ENCODE assay signal across 6 cellular contexts in genomic region chr2:153110477-153110876, GRCh38.
"Had no signal": no experiment of that assay in that cellular context is flagged by ENCODE, and none has a peak within 500 bp of the region (broad histone marks: within the 10 kb centered on the region; RNA-seq: fewer than 3 reads in every experiment).

No MANE protein-coding gene starts in this region.

- ATAC-seq: GM23338, HCT116, HepG2 had no signal

- H2AFZ ChIP-seq: GM23338 had no signal

- H3K4me3 ChIP-seq: GM23338 had no signal

- DNase-seq: H9, HFFc6 had no signal

- H3K27ac ChIP-seq: HL-60 had no signal

- H3K4me2 ChIP-seq: GM23338 had no signal
